In genomic region chr1:119675349-119676343, GRCh38 we compare ENCODE assay signal across 8 cellular contexts. TPM values are rescaled to one million over a fixed set of nuclear protein-coding genes. Genes with fewer than 3 reads are reported as not detected.
DNase-seq lines count a peak whose midpoint lies in the region; ATAC-seq and TF ChIP-seq lines count a peak whose summit lies in the region.

No MANE protein-coding gene starts in this region.

- peak overlapping the region; percentile 67 for H3K4me3 Mint-ChIP-seq in activated T-cell treated with anti-CD3 and anti-CD28 coated beads, Interleukin-2, amount 50 U/mL, for 4 hours
- peak overlapping the region; percentile 71 to 82 (median 79) for H3K4me3 Mint-ChIP-seq in naive thymus-derived CD8-positive, alpha-beta T cell

- peaks cover 9% of the 10 kb centered on the region for H3F3A ChIP-seq in PC-3 (ENCODE audit: low read length, unreplicated experiment)

- H3K36me3 Mint-ChIP-seq in activated T-cell treated with anti-CD3 and anti-CD28 coated beads, Interleukin-2, amount 50 U/mL, for 4 hours (ENCODE audit: insufficient read depth) = no peaks in the 10 kb centered on the region
- no peaks in the 10 kb centered on the region for H3K36me3 Mint-ChIP-seq in naive thymus-derived CD8-positive, alpha-beta T cell

- H3K9ac ChIP-seq in PC-3 (ENCODE audit: low read length) = peak overlapping the region; percentile 77

- peak overlapping the region in 2 of 10 donors; percentile 10 to 60 for H3K27ac Mint-ChIP-seq in naive thymus-derived CD8-positive, alpha-beta T cell

- no peaks in the 10 kb centered on the region for H3K27me3 ChIP-seq in PC-3 (ENCODE audit: low read length)

- peak overlapping the region; percentile 38 for H3K4me3 ChIP-seq in Jurkat, Clone E6-1 (ENCODE audit: low read length)
- H3K4me3 ChIP-seq in PC-3 (ENCODE audit: low read length) = peak overlapping the region; percentile 70

- H3K27me3 Mint-ChIP-seq in activated T-cell treated with anti-CD3 and anti-CD28 coated beads, Interleukin-2, amount 50 U/mL, for 4 hours (ENCODE audit: low read depth) = peaks cover 15% of the 10 kb centered on the region
- peaks cover 7 to 25% (median 17%) of the 10 kb centered on the region in 5 donors for H3K27me3 Mint-ChIP-seq in naive thymus-derived CD8-positive, alpha-beta T cell

- intact Hi-C loops in PC-3 (cut with micrococcal nuclease) = loop anchor here (1.0 to 10.0 kb wide), 4 partner anchors 27 to 109 kb away; partner anchors contain the start of genes PHGDH and ZNF697

- H3K36me3 ChIP-seq in PC-3 (ENCODE audit: low read depth, low read length) = no peaks in the 10 kb centered on the region

- in situ Hi-C loops in ACHN (cut with HindIII; ENCODE audit: low pct_ligation_motif_present, low pct_unique_long_range_greater_than_20kb, low sequenced_read_pairs) = no loop called here

- DNase-seq in ACHN (peak; percentile 81), PC-3 (peak; percentile 96), fibroblast of gingiva (ENCODE audit: low read depth) (peak; percentile 74)
- DNase-seq in Jurkat, Clone E6-1 (ENCODE audit: low read depth, low spot score) = peak; percentile 63
- peak; percentile 53 for DNase-seq in activated T-cell treated with anti-CD3 and anti-CD28 coated beads, Interleukin-2, amount 50 U/mL, for 4 hours
- DNase-seq in naive thymus-derived CD8-positive, alpha-beta T cell = peak; percentile 23 to 76 (median 56)
- peak; percentile 27 for DNase-seq in stimulated activated naive CD4-positive, alpha-beta T cell treated with Interleukin-2 at 50 U/mL for 16 hours (lab: John Stamatoyannopoulos, UW)

- peak; percentile 52 for ATAC-seq in GM18861 (IDR thresholded peaks at IDR 0.05; ENCODE audit: unreplicated experiment)
- peak; percentile 56 for ATAC-seq in PC-3
- peak; percentile 50 to 63 for ATAC-seq in activated T-cell treated with anti-CD3 and anti-CD28 coated beads, Interleukin-2, amount 50 U/mL, for 4 hours
- peak; percentile 61 to 64 for ATAC-seq in naive thymus-derived CD8-positive, alpha-beta T cell

- peak overlapping the region; percentile 82 for H2AFZ ChIP-seq in PC-3 (ENCODE audit: low read length)

- H3K4me1 Mint-ChIP-seq in activated T-cell treated with anti-CD3 and anti-CD28 coated beads, Interleukin-2, amount 50 U/mL, for 4 hours (ENCODE audit: low read depth) = peaks cover 8% of the 10 kb centered on the region
- H3K4me1 Mint-ChIP-seq in naive thymus-derived CD8-positive, alpha-beta T cell = peaks cover 5 to 15% (median 8%) of the 10 kb centered on the region in 4 donors

- peak overlapping the region; percentile 88 for H3K4me2 ChIP-seq in PC-3 (ENCODE audit: low read length)

- no peaks in the 10 kb centered on the region for H4K20me1 ChIP-seq in PC-3 (ENCODE audit: low read length)

- H3K9me3 ChIP-seq in PC-3 (ENCODE audit: low read length) = no peaks in the 10 kb centered on the region

- no TSS peak for BruUV-seq in PC-3 (replicated peaks; lab: Mats Ljungman, UMichigan)

- H3K27ac ChIP-seq in PC-3 (ENCODE audit: low read length) = peak overlapping the region; percentile 98

- no peaks in the 10 kb centered on the region for H3K9me3 Mint-ChIP-seq in activated T-cell treated with anti-CD3 and anti-CD28 coated beads, Interleukin-2, amount 50 U/mL, for 4 hours
- no peaks in the 10 kb centered on the region for H3K9me3 Mint-ChIP-seq in naive thymus-derived CD8-positive, alpha-beta T cell

- POLR2A ChIA-PET in PC-3 (lab: Charles Lee; ENCODE audit: unreplicated experiment) = no interaction called here
- POLR2A ChIA-PET in naive thymus-derived CD8-positive, alpha-beta T cell (lab: Charles Lee) = no interaction called here

- CTCF ChIA-PET in PC-3 (lab: Charles Lee) = interaction anchor here (0.6 to 1.5 kb wide), 4 partner anchors 27 to 64 kb away, joined by 3 to 11 read pairs (median 4); partner anchors contain the start of genes PHGDH and ZNF697

- TF ChIP-seq CTCF in PC-3 (conservative IDR thresholded peaks at IDR 0.05; ENCODE audit: low read depth, low read length) = peak; percentile 93

- peaks cover 40% of the 10 kb centered on the region for H3K4me1 ChIP-seq in PC-3 (ENCODE audit: insufficient read depth, low read length)

- no peaks in the 10 kb centered on the region for H3K9me2 ChIP-seq in PC-3 (replicated peaks; ENCODE audit: low read length)

- H3K79me2 ChIP-seq in PC-3 (ENCODE audit: low read length) = no peaks in the 10 kb centered on the region

RNA-seq across cellular contexts. Expression of gene ZNF697, which starts 27.6 kb away (rescaled TPM):
- polyA plus RNA-seq in Jurkat, Clone E6-1 (2012; ENCODE audit: insufficient read depth, insufficient read length) = 0.63 TPM
- total RNA-seq in PC-3 (2014; rRNA removed) = 3.9 and 5.3 TPM in 2 replicates
- under 1 TPM; 0.32 to 0.73 (median 0.49) TPM for total RNA-seq in activated T-cell treated with anti-CD3 and anti-CD28 coated beads, Interleukin-2, amount 50 U/mL, for 4 hours
- under 1 TPM in 1 of 2 experiments, not detected in 1; 0.08 TPM for total RNA-seq in naive thymus-derived CD8-positive, alpha-beta T cell
- not detected for polyA plus RNA-seq in naive thymus-derived CD8-positive, alpha-beta T cell

RNA-seq across cellular contexts. Expression of gene PHGDH, which starts 36.1 kb away (rescaled TPM):
- 396 TPM for polyA plus RNA-seq in Jurkat, Clone E6-1 (2012; ENCODE audit: insufficient read depth, insufficient read length)
- 134 and 155 TPM in 2 replicates for total RNA-seq in PC-3 (2014; rRNA removed)
- 10 to 100 TPM; 65.5 to 77.4 (median 65.5) TPM for total RNA-seq in activated T-cell treated with anti-CD3 and anti-CD28 coated beads, Interleukin-2, amount 50 U/mL, for 4 hours
- 10 to 100 TPM; 61.2 to 64.9 TPM for total RNA-seq in naive thymus-derived CD8-positive, alpha-beta T cell
- 10 to 100 TPM; 18.5 to 55.9 (median 53.3) TPM for polyA plus RNA-seq in naive thymus-derived CD8-positive, alpha-beta T cell

Comparison
In these comparisons a context has a peak if more than half of its experiments do, and no peak if none do; other contexts are left out.
1. Peak in every context shown above with its lines: DNase-seq, ATAC-seq, H3K4me3 ChIP-seq and H3K27ac ChIP-seq.
2. DNase-seq: peak in every context shown above with its lines; median percentile 96 in PC-3; 81 in ACHN; 74 in fibroblast of gingiva; 63 in Jurkat, Clone E6-1; 56 in naive thymus-derived CD8-positive, alpha-beta T cell; 53 in activated T-cell treated with anti-CD3 and anti-CD28 coated beads, Interleukin-2, amount 50 U/mL, for 4 hours; 27 in stimulated activated naive CD4-positive, alpha-beta T cell treated with Interleukin-2 at 50 U/mL for 16 hours.